ENCODE assay signal across 1 cellular context in genomic region chr9:95937131-95937530, GRCh38.
TF ChIP-seq lines count a peak whose summit lies in the region.

No MANE protein-coding gene starts in this region.

TF ChIP-seq in GM23338, 12 proteins besides CTCF, POLR2A, EP300 and RAD21 (continued from another document):
- TF ChIP-seq REST (IDR thresholded peaks at IDR 0.05; ENCODE audit: unreplicated experiment) (no peak), CREB1 (CRISPR knock-in tag; IDR thresholded peaks at IDR 0.05; ENCODE audit: low read depth) (no peak), STAT1 (IDR thresholded peaks at IDR 0.05; ENCODE audit: unreplicated experiment) (no peak), POLR2AphosphoS5 (IDR thresholded peaks at IDR 0.05; ENCODE audit: low read depth) (no peak), ZNF331 (CRISPR knock-in tag; IDR thresholded peaks at IDR 0.05; ENCODE audit: low read depth) (no peak), EZH2 (IDR thresholded peaks at IDR 0.05; ENCODE audit: low read depth, unreplicated experiment) (no peak), NANOG (IDR thresholded peaks at IDR 0.05; ENCODE audit: borderline replicate concordance) (no peak), JUNB (IDR thresholded peaks at IDR 0.05; ENCODE audit: unreplicated experiment) (no peak)
TF ChIP-seq in GM23338: peak in this region for 0.
